In genomic region chr3:50611464-50612233, GRCh38 we compare ENCODE assay signal across 1 cellular context.
TF ChIP-seq lines count a peak whose summit lies in the region.

Gene CISH, minus strand, starts transcription at chr3:50611774. Its CDS starts 124 bp downstream, at chr3:50611650.

TF ChIP-seq in GM23338, 12 proteins besides CTCF, POLR2A, EP300 and RAD21 (continued from another document):
- no peak for TF ChIP-seq REST (IDR thresholded peaks at IDR 0.05; ENCODE audit: unreplicated experiment)
- peak; percentile 77 for TF ChIP-seq POLR2AphosphoS5 (IDR thresholded peaks at IDR 0.05; ENCODE audit: low read depth)
